Comparison of ENCODE assay signal across 9 cellular contexts in the genomic region with DNA sequence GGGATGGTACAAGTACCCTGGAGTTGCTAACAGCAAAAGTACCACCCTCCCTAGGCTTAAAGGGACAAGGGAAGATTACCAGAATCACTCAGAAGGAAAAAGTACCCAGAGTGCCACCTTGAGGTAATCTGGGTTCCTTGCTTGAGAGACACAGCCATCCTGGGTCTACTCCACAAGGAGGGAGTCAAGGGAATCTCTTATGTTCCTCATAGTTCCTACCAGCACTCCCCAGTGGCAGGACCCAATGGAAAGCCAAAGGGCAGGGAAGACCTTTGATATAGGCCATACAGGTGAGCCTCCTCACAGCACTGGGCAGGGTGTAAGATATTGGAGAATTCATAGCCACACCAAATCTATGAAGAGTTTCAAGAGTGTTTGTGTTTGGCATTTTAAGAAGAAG. TPM values are rescaled to one million over a fixed set of nuclear protein-coding genes. Genes with fewer than 3 reads are reported as not detected.
DNase-seq lines count a peak whose midpoint lies in the region; ATAC-seq and TF ChIP-seq lines count a peak whose summit lies in the region.
"Had no signal": no experiment of that assay in that cellular context is flagged by ENCODE, and none has a peak within 500 bp of the region (broad histone marks: within the 10 kb centered on the region; RNA-seq: fewer than 3 reads in every experiment).

No MANE protein-coding gene starts in this region.

- TF ChIP-seq CTCF in GM23338 (conservative IDR thresholded peaks at IDR 0.05; ENCODE audit: low read depth in 2 of 2) (peak; percentile 64 to 82), fibroblast of the aortic adventitia (IDR thresholded peaks at IDR 0.05; ENCODE audit: insufficient read depth, low read length) (peak; percentile 16)

- no peaks in the 10 kb centered on the region for H3K9me3 Mint-ChIP-seq in GM23338
- H3K9me3 Mint-ChIP-seq: natural killer cell treated with Interleukin-12 subunit alpha and Interleukin-12 subunit beta and Interleukin-15 and Interleukin-18, amount 100 ng/mL, for 72 hours had no signal

- H3K4me1 Mint-ChIP-seq in GM23338 = no peaks in the 10 kb centered on the region

- H3K4me3 ChIP-seq in GM23338 = no peak overlapping the region
- H3K4me3 ChIP-seq in fibroblast of the aortic adventitia (ENCODE audit: low read depth, low read length) = no peak overlapping the region

- no peaks in the 10 kb centered on the region for H3K9me2 ChIP-seq in GM23338 (ENCODE audit: insufficient read depth)

- H3K27ac ChIP-seq in GM23338 (ENCODE audit: low read depth) = no peak overlapping the region

- no peaks in the 10 kb centered on the region for H4K20me1 ChIP-seq in GM23338 (replicated peaks; ENCODE audit: insufficient read depth)

- no peaks in the 10 kb centered on the region for H3K79me2 ChIP-seq in GM23338 (replicated peaks; ENCODE audit: insufficient read depth)

- DNase-seq in A172 (ENCODE audit: low spot score) = peak; percentile 8
- peak; percentile 91 for DNase-seq in GM23338 (ENCODE audit: low spot score)
- DNase-seq in UCSD-AML1 (lab: John Stamatoyannopoulos, UW; ENCODE audit: unreplicated experiment) = peak; percentile 12
- DNase-seq in fibroblast of the aortic adventitia (ENCODE audit: low read depth) = peak; percentile 8
- DNase-seq in effector CD4-positive, alpha-beta T cell = no peak
- no peak for DNase-seq in GM19238 (ENCODE audit: insufficient read length, low spot score)
- DNase-seq in amygdala (lab: John Stamatoyannopoulos, UW) = no peak

- no peak overlapping the region for H3K27ac Mint-ChIP-seq in GM23338
- H3K27ac Mint-ChIP-seq: natural killer cell treated with Interleukin-12 subunit alpha and Interleukin-12 subunit beta and Interleukin-15 and Interleukin-18, amount 100 ng/mL, for 72 hours had no signal

- no peaks in the 10 kb centered on the region for H3K27me3 ChIP-seq in GM23338 (ENCODE audit: insufficient read depth)

- ATAC-seq in GM23338 (peak; percentile 100), HG03108 (IDR thresholded peaks at IDR 0.05; ENCODE audit: unreplicated experiment) (no peak)

- H3F3A ChIP-seq in GM23338 (replicated peaks; ENCODE audit: low read depth) = no peaks in the 10 kb centered on the region

- no peak overlapping the region for H2AFZ ChIP-seq in GM23338

- H3K36me3 Mint-ChIP-seq in GM23338 (ENCODE audit: low read depth) = no peaks in the 10 kb centered on the region
- H3K36me3 Mint-ChIP-seq: natural killer cell treated with Interleukin-12 subunit alpha and Interleukin-12 subunit beta and Interleukin-15 and Interleukin-18, amount 100 ng/mL, for 72 hours had no signal

- no peaks in the 10 kb centered on the region for H3K4me1 ChIP-seq in GM23338 (ENCODE audit: insufficient read depth)

- H3K4me3 Mint-ChIP-seq in GM23338 = no peak overlapping the region
- H3K4me3 Mint-ChIP-seq: natural killer cell treated with Interleukin-12 subunit alpha and Interleukin-12 subunit beta and Interleukin-15 and Interleukin-18, amount 100 ng/mL, for 72 hours had no signal

- no peak overlapping the region for H3K4me2 ChIP-seq in GM23338

- H3K27me3 Mint-ChIP-seq in GM23338 (ENCODE audit: insufficient read depth, low read depth, poor library complexity) = no peaks in the 10 kb centered on the region

- H3K36me3 ChIP-seq in GM23338 (ENCODE audit: insufficient read depth) = no peaks in the 10 kb centered on the region

TF ChIP-seq in GM23338, 12 proteins besides CTCF, POLR2A, EP300 and RAD21:
- TF ChIP-seq, protein P1, sequence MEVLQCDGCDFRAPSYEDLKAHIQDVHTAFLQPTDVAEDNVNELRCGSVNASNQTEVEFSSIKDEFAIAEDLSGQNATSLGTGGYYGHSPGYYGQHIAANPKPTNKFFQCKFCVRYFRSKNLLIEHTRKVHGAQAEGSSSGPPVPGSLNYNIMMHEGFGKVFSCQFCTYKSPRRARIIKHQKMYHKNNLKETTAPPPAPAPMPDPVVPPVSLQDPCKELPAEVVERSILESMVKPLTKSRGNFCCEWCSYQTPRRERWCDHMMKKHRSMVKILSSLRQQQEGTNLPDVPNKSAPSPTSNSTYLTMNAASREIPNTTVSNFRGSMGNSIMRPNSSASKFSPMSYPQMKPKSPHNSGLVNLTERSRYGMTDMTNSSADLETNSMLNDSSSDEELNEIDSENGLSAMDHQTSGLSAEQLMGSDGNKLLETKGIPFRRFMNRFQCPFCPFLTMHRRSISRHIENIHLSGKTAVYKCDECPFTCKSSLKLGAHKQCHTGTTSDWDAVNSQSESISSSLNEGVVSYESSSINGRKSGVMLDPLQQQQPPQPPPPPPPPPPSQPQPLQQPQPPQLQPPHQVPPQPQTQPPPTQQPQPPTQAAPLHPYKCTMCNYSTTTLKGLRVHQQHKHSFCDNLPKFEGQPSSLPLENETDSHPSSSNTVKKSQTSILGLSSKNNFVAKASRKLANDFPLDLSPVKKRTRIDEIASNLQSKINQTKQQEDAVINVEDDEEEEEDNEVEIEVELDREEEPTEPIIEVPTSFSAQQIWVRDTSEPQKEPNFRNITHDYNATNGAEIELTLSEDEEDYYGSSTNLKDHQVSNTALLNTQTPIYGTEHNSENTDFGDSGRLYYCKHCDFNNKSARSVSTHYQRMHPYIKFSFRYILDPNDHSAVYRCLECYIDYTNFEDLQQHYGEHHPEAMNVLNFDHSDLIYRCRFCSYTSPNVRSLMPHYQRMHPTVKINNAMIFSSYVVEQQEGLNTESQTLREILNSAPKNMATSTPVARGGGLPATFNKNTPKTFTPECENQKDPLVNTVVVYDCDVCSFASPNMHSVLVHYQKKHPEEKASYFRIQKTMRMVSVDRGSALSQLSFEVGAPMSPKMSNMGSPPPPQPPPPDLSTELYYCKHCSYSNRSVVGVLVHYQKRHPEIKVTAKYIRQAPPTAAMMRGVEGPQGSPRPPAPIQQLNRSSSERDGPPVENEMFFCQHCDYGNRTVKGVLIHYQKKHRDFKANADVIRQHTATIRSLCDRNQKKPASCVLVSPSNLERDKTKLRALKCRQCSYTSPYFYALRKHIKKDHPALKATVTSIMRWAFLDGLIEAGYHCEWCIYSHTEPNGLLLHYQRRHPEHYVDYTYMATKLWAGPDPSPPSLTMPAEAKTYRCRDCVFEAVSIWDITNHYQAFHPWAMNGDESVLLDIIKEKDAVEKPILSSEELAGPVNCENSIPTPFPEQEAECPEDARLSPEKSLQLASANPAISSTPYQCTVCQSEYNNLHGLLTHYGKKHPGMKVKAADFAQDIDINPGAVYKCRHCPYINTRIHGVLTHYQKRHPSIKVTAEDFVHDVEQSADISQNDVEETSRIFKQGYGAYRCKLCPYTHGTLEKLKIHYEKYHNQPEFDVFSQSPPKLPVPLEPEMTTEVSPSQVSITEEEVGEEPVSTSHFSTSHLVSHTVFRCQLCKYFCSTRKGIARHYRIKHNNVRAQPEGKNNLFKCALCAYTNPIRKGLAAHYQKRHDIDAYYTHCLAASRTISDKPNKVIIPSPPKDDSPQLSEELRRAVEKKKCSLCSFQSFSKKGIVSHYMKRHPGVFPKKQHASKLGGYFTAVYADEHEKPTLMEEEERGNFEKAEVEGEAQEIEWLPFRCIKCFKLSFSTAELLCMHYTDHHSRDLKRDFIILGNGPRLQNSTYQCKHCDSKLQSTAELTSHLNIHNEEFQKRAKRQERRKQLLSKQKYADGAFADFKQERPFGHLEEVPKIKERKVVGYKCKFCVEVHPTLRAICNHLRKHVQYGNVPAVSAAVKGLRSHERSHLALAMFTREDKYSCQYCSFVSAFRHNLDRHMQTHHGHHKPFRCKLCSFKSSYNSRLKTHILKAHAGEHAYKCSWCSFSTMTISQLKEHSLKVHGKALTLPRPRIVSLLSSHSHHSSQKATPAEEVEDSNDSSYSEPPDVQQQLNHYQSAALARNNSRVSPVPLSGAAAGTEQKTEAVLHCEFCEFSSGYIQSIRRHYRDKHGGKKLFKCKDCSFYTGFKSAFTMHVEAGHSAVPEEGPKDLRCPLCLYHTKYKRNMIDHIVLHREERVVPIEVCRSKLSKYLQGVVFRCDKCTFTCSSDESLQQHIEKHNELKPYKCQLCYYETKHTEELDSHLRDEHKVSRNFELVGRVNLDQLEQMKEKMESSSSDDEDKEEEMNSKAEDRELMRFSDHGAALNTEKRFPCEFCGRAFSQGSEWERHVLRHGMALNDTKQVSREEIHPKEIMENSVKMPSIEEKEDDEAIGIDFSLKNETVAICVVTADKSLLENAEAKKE (CRISPR knock-in tag; IDR thresholded peaks at IDR 0.05) = peak; percentile 94
- no peak for TF ChIP-seq JUNB (IDR thresholded peaks at IDR 0.05; ENCODE audit: unreplicated experiment)

RNA-seq across cellular contexts. Expression of a gene that starts 5.7 kb away (rescaled TPM):
- total RNA-seq in A172 (2014; rRNA removed; shearing (Covaris generic)) = not detected in 2 replicates
- not detected in 2 replicates for total RNA-seq in GM23338 (2014; rRNA removed; shearing (Covaris generic))
- polyA plus RNA-seq in GM23338 (2016; fragmentation: Nextera tagmentation; extraction: Ambion mirVana) = not detected in 2 replicates
- total RNA-seq in fibroblast of the aortic adventitia (ENCODE audit: low replicate concordance) = not detected in 2 replicates

Comparison
In these comparisons a context has a peak if more than half of its experiments do, and no peak if none do; other contexts are left out.
1. DNase-seq: peak in A172 (single experiment), GM23338 (single experiment), UCSD-AML1 (single experiment) and fibroblast of the aortic adventitia (single experiment); none in effector CD4-positive, alpha-beta T cell (single experiment), GM19238 (single experiment) and amygdala (0 of 56).